ENCODE assay signal across 10 cellular contexts in genomic region chr3:183584246-183584913, GRCh38. TPM values are rescaled to one million over a fixed set of nuclear protein-coding genes. Genes with fewer than 3 reads are reported as not detected.
A peak's percentile ranks its signal among the peaks of the same experiment; 100 is the strongest.
DNase-seq lines count a peak whose midpoint lies in the region; ATAC-seq, FAIRE-seq and TF ChIP-seq lines count a peak whose summit lies in the region.
"Had no signal": no experiment of that assay in that cellular context is flagged by ENCODE, and none has a peak within 500 bp of the region (broad histone marks: within the 10 kb centered on the region; RNA-seq: fewer than 3 reads in every experiment).

No MANE protein-coding gene starts in this region.

- H4K8ac ChIP-seq in IMR-90 (ENCODE audit: low read depth in 2 of 2, low read length in 2 of 2): peak overlapping the region in 1 of 2 experiments; percentile 14; a peak in 1 of 4 replicates

- no peak overlapping the region for H3K4ac ChIP-seq in IMR-90 (ENCODE audit: low read depth, low read length)

- in situ Hi-C loops in IMR-90 (cut with MboI; ENCODE audit: low sequenced_read_pairs) (no loop called here), HepG2 (cut with HindIII; ENCODE audit: extremely low pct_ligation_motif_present, low pct_unique_long_range_greater_than_20kb) (no loop called here)

- dilution Hi-C loops in IMR-90 (cut with HindIII; ENCODE audit: low sequenced_read_pairs, unreplicated experiment): no loop called here

- no peak overlapping the region for H4K91ac ChIP-seq in IMR-90 (ENCODE audit: insufficient read depth, low read depth, low read length)

- no peak for FAIRE-seq in HepG2 (lab: Jason Lieb, UNC)

- ATAC-seq in IMR-90 (ENCODE audit: low read depth): peak; percentile 88
- ATAC-seq in HepG2: peak; percentile 74
- ATAC-seq in stimulated activated naive CD8-positive, alpha-beta T cell treated with anti-CD3 and anti-CD28 coated beads, Interleukin-15, Interleukin-2, amounts not matched to agents 100 U/mL and 50 U/mL, for 24 hours: no peak
- no peak for ATAC-seq in activated CD8-positive, alpha-beta memory T cell treated with anti-CD3 and anti-CD28 coated beads, Interleukin-2, amount 10 ng/mL, durations not matched to agents 7 days and 5 days
- ATAC-seq: foreskin keratinocyte had no signal

- no TSS peak for BruUV-seq in IMR-90 (replicated peaks; lab: Mats Ljungman, UMichigan)
- BruUV-seq in HepG2 (replicated peaks; lab: Mats Ljungman, UMichigan): no TSS peak

- H3K18ac ChIP-seq in IMR-90 (ENCODE audit: low read depth, low read length): no peak overlapping the region

- no peaks in the 10 kb centered on the region for H3K79me2 ChIP-seq in HepG2 (ENCODE audit: insufficient read depth, low read length)

- H3K4me1 ChIP-seq in IMR-90 (ENCODE audit: control insufficient read depth, insufficient read depth, low read length) (peaks cover 8% of the 10 kb centered on the region; the same call in 1 of the 2 replicates), HepG2 (ENCODE audit: insufficient read depth, low read length) (peaks cover 27% of the 10 kb centered on the region), stomach (peaks cover 7 to 35% (median 16%) of the 10 kb centered on the region in 4 donors)
- H3K4me1 ChIP-seq: foreskin keratinocyte had no signal

- peak overlapping the region in 2 of 5 experiments; percentile 23 to 57 for H3K4me3 Mint-ChIP-seq in brain
- H3K4me3 Mint-ChIP-seq in activated CD8-positive, alpha-beta memory T cell treated with anti-CD3 and anti-CD28 coated beads, Interleukin-2, amount 10 ng/mL, durations not matched to agents 7 days and 5 days: no peak overlapping the region

- 6% methylated on average over 5 of the region's 7 CpGs; no CpG with 5 or more reads in 1 of the 2 experiments for WGBS in IMR-90 (ENCODE audit: extremely low coverage in 2 of 2, insufficient read length in 1 of 2), 2 experiments
- WGBS in HepG2 (ENCODE audit: low lambda C conversion rate): 50% methylated on average over 7 of the region's 7 CpGs
- 65 to 84% (median 67%) methylated on average over 7 of the region's 7 CpGs for WGBS in stomach, 5 donors

- H3K9me3 ChIP-seq in IMR-90 (ENCODE audit: control insufficient read depth, insufficient read depth, low read length) (no peaks in the 10 kb centered on the region), HepG2 (ENCODE audit: low read length) (no peaks in the 10 kb centered on the region), stomach (no peaks in the 10 kb centered on the region)

- no peak for TF ChIP-seq RAD21 in IMR-90 (IDR thresholded peaks at IDR 0.05; ENCODE audit: low read length)
- no peak for TF ChIP-seq RAD21 in HepG2 (CRISPR knock-in tag; IDR thresholded peaks at IDR 0.05)

- intact Hi-C loops in IMR-90 (cut with micrococcal nuclease) (loop anchor here (5.0 kb wide), 1 partner anchor 117 kb away; no protein-coding TSS in a partner anchor), HepG2 (cut with micrococcal nuclease; ENCODE audit: unreplicated experiment) (no loop called here), stomach (cut with DNase I; ENCODE audit: low total_unique reads) (no loop called here)

- H3K9me3 Mint-ChIP-seq in brain: peaks cover 0 to 12% (median 0%) of the 10 kb centered on the region in 5 experiments
- no peaks in the 10 kb centered on the region for H3K9me3 Mint-ChIP-seq in activated CD8-positive, alpha-beta memory T cell treated with anti-CD3 and anti-CD28 coated beads, Interleukin-2, amount 10 ng/mL, durations not matched to agents 7 days and 5 days (ENCODE audit: low read depth)

- no peak overlapping the region for H2AK5ac ChIP-seq in IMR-90 (ENCODE audit: low read depth, low read length)

- H3K36me3 ChIP-seq in IMR-90 (ENCODE audit: control insufficient read depth, insufficient read depth, low read length) (no peaks in the 10 kb centered on the region), HepG2 (replicated peaks in 1 of 2; ENCODE audit: control insufficient read depth in 1 of 2, insufficient read depth in 2 of 2, low read length in 2 of 2) (no peaks in the 10 kb centered on the region), stomach (no peaks in the 10 kb centered on the region)

- DNase-seq in IMR-90 (peak; percentile 53), HepG2 (ENCODE audit: low spot score) (no peak), stomach (no peak), RWPE1 (ENCODE audit: low spot score) (no peak)
- DNase-seq in stimulated activated naive CD8-positive, alpha-beta T cell treated with anti-CD3 and anti-CD28 coated beads, Interleukin-15, Interleukin-2, amounts not matched to agents 100 U/mL and 50 U/mL, for 24 hours: no peak
- DNase-seq in activated CD8-positive, alpha-beta memory T cell treated with anti-CD3 and anti-CD28 coated beads for 24 hours: no peak
- DNase-seq in activated CD8-positive, alpha-beta memory T cell treated with anti-CD3 and anti-CD28 coated beads, Interleukin-2, amount 10 ng/mL, durations not matched to agents 7 days and 5 days: no peak
- DNase-seq: foreskin keratinocyte; stimulated activated CD4-positive, alpha-beta T cell treated with anti-CD3 and anti-CD28 coated beads, Interleukin-2, amount 100 ng/mL, for 24 hours had no signal

- no peak overlapping the region for H3K14ac ChIP-seq in IMR-90 (replicated peaks; ENCODE audit: low read depth, low read length)

- H3K9me1 ChIP-seq in IMR-90 (ENCODE audit: insufficient read depth, low read length): 0 out of 2 replicates have a peak, but pooled peaks cover 3% of the 10 kb centered on the region

- H3K79me1 ChIP-seq in IMR-90 (ENCODE audit: low read depth in 1 of 2, low read length in 2 of 2): no peaks in the 10 kb centered on the region

- H3K27ac ChIP-seq in IMR-90 (ENCODE audit: insufficient read depth, low read length) (peak overlapping the region; percentile 68; the same call in 1 of the 2 replicates), HepG2 (ENCODE audit: extremely low read length, insufficient read depth, low read length) (no peak overlapping the region), stomach (peak overlapping the region in 4 of 5 donors; percentile 22 to 56 (median 35)), RWPE1 (no peak overlapping the region)
- H3K27ac ChIP-seq: foreskin keratinocyte had no signal

- peak overlapping the region; percentile 51 for H2AK9ac ChIP-seq in IMR-90 (replicated peaks; ENCODE audit: low read depth, low read length, poor library complexity)

- H3K36me3 Mint-ChIP-seq in brain: no peaks in the 10 kb centered on the region
- H3K36me3 Mint-ChIP-seq in activated CD8-positive, alpha-beta memory T cell treated with anti-CD3 and anti-CD28 coated beads, Interleukin-2, amount 10 ng/mL, durations not matched to agents 7 days and 5 days: no peaks in the 10 kb centered on the region

- peaks cover 14% of the 10 kb centered on the region for H3K27me3 ChIP-seq in IMR-90 (ENCODE audit: control insufficient read depth, insufficient read depth, low read length)
- H3K27me3 ChIP-seq in HepG2 (ENCODE audit: control insufficient read depth in 1 of 2, insufficient read depth in 2 of 2, low read length in 2 of 2): no peaks in the 10 kb centered on the region
- no peaks in the 10 kb centered on the region for H3K27me3 ChIP-seq in stomach
- H3K27me3 ChIP-seq: foreskin keratinocyte had no signal

- no peak overlapping the region for H2BK20ac ChIP-seq in IMR-90 (ENCODE audit: low read depth, low read length)

- H2AFZ ChIP-seq in IMR-90 (replicated peaks; ENCODE audit: low read length, poor library complexity): peak overlapping the region; percentile 65
- no peak overlapping the region for H2AFZ ChIP-seq in HepG2 (ENCODE audit: low read length)

- no peak for TF ChIP-seq EP300 in HepG2 (IDR thresholded peaks at IDR 0.05; ENCODE audit: low read depth in 2 of 2, low read length in 2 of 2)
- no peak for TF ChIP-seq EP300 in HepG2 (CRISPR knock-in tag; IDR thresholded peaks at IDR 0.05; ENCODE audit: borderline replicate concordance)
- TF ChIP-seq EP300 in stomach (IDR thresholded peaks at IDR 0.05): no peak

- CTCF ChIA-PET in IMR-90 (lab: Yijun Ruan, JAX): interaction anchor here (1.1 kb wide), 1 partner anchor 82 kb away, joined by 3 read pairs; no protein-coding TSS in a partner anchor
- CTCF ChIA-PET in HepG2 (lab: Yijun Ruan, JAX; ENCODE audit: low intra/inter-chr PET ratio, low total read pairs): no interaction called here
- CTCF ChIA-PET in activated CD8-positive, alpha-beta memory T cell treated with anti-CD3 and anti-CD28 coated beads, Interleukin-2, amount 10 ng/mL, durations not matched to agents 7 days and 5 days (lab: Charles Lee): interaction anchor here (0.8 to 1.8 kb wide), 3 partner anchors 8 to 43 kb away, joined by 3 to 6 read pairs (median 4); no protein-coding TSS in a partner anchor
- CTCF ChIA-PET in RWPE1 (lab: Yijun Ruan, JAX): interaction anchor here (0.7 kb wide), 1 partner anchor 1279 kb away, joined by 4 read pairs; no protein-coding TSS in a partner anchor

- peak overlapping the region; percentile 25 for H2BK5ac ChIP-seq in IMR-90 (ENCODE audit: low read depth, low read length, poor library complexity, severe bottlenecking)

- no peak overlapping the region for H2BK15ac ChIP-seq in IMR-90 (ENCODE audit: low read depth, low read length)

- H3K9ac ChIP-seq in IMR-90 (ENCODE audit: low read depth, low read length): no peak overlapping the region
- no peak overlapping the region for H3K9ac ChIP-seq in HepG2 (ENCODE audit: insufficient read depth, low read depth, low read length)

- TF ChIP-seq POLR2A in IMR-90 (IDR thresholded peaks at IDR 0.05; ENCODE audit: low read depth, low read length): no peak
- TF ChIP-seq POLR2A in HepG2 (IDR thresholded peaks at IDR 0.05; ENCODE audit: insufficient read depth in 1 of 2, low read depth in 2 of 2, low read length in 2 of 2): no peak
- TF ChIP-seq POLR2A in stomach (IDR thresholded peaks at IDR 0.05): no peak

- H4K20me1 ChIP-seq in IMR-90 (ENCODE audit: insufficient read depth, low read length): no peaks in the 10 kb centered on the region
- no peaks in the 10 kb centered on the region for H4K20me1 ChIP-seq in HepG2 (ENCODE audit: insufficient read depth, low read length)

- POLR2A ChIA-PET in IMR-90 (lab: Charles Lee; ENCODE audit: unreplicated experiment) (no interaction called here), HepG2 (lab: Yijun Ruan, JAX) (no interaction called here), RWPE1 (lab: Yijun Ruan, JAX; ENCODE audit: low non-redundant PET) (no interaction called here)

- H3K4me3 ChIP-seq in IMR-90 (ENCODE audit: insufficient read depth, low read depth, low read length) (no peak overlapping the region), HepG2 (replicated peaks in 1 of 3; ENCODE audit: insufficient read depth in 1 of 3, low read depth in 2 of 3, low read length in 3 of 3) (no peak overlapping the region; a peak in 1 of 6 replicates), stomach (no peak overlapping the region)

- peaks cover 5% of the 10 kb centered on the region for H3K27me3 Mint-ChIP-seq in brain
- peaks cover 4% of the 10 kb centered on the region for H3K27me3 Mint-ChIP-seq in activated CD8-positive, alpha-beta memory T cell treated with anti-CD3 and anti-CD28 coated beads, Interleukin-2, amount 10 ng/mL, durations not matched to agents 7 days and 5 days

- H3K4me2 ChIP-seq in IMR-90 (ENCODE audit: low read depth, low read length) (no peak overlapping the region), HepG2 (ENCODE audit: low read depth, low read length) (peak overlapping the region; percentile 46; the same call in 1 of the 2 replicates)

- H4K5ac ChIP-seq in IMR-90 (ENCODE audit: low read depth, low read length): no peak overlapping the region

- H2BK120ac ChIP-seq in IMR-90 (ENCODE audit: low read depth, low read length): no peak overlapping the region

- no peak for TF ChIP-seq CTCF in IMR-90 (conservative IDR thresholded peaks at IDR 0.05; ENCODE audit: low read depth, low read length)
- TF ChIP-seq CTCF in brain (conservative IDR thresholded peaks at IDR 0.05): no peak
- no peak for TF ChIP-seq CTCF in HepG2 (CRISPR knock-in tag; IDR thresholded peaks at IDR 0.05)
- TF ChIP-seq CTCF in stomach (IDR thresholded peaks at IDR 0.05): no peak
- no peak for TF ChIP-seq CTCF in RWPE1 (conservative IDR thresholded peaks at IDR 0.05; ENCODE audit: low read depth)

- no peak overlapping the region for H3K56ac ChIP-seq in IMR-90 (ENCODE audit: extremely low read depth, insufficient read depth, low read length)

- H3K23ac ChIP-seq in IMR-90 (ENCODE audit: low read depth, low read length): 0 out of 2 replicates have a peak overlapping the region, but pooled peaks have one; percentile 42

- H3K4me1 Mint-ChIP-seq in brain: peaks cover 39% of the 10 kb centered on the region
- peaks cover 18% of the 10 kb centered on the region for H3K4me1 Mint-ChIP-seq in activated CD8-positive, alpha-beta memory T cell treated with anti-CD3 and anti-CD28 coated beads, Interleukin-2, amount 10 ng/mL, durations not matched to agents 7 days and 5 days

- H3K27ac Mint-ChIP-seq in brain: peak overlapping the region in 4 of 5 experiments; percentile 52 to 91 (median 84)
- no peak overlapping the region for H3K27ac Mint-ChIP-seq in activated CD8-positive, alpha-beta memory T cell treated with anti-CD3 and anti-CD28 coated beads, Interleukin-2, amount 10 ng/mL, durations not matched to agents 7 days and 5 days

RNA-seq across cellular contexts. Expression of gene KLHL6, which starts 28.9 kb away (rescaled TPM):
- total RNA-seq in IMR-90 (2012; rRNA removed) (not detected in 2 replicates), HepG2 (2016; rRNA removed; fragmentation: Illumina TruSeq; extraction: Trizol) (not detected in 2 replicates), stomach (1 to 10 TPM in 3 of 5 donors, under 1 TPM in 2; 0.58 to 5.7 (median 3.5) TPM)
- polyA plus RNA-seq in IMR-90 (2012; rRNA removed) (not detected in 2 replicates), brain (ENCODE audit: insufficient read depth, low read depth, low replicate concordance) (0.15 TPM), HepG2 (2011; rRNA removed) (not detected in 2 replicates), stomach (1 to 10 TPM in 2 of 3 donors, under 1 TPM in 1; 0.76 to 1.8 (median 1.2) TPM)
- polyA plus RNA-seq in IMR-90 (2012; cell fraction: cytosol; rRNA removed): not detected in 2 replicates
- not detected in 2 replicates for polyA plus RNA-seq in IMR-90 (2012; cell fraction: nucleus; rRNA removed; ENCODE audit: low replicate concordance)
- total RNA-seq in HepG2 (2016; cell fraction: cytosol; rRNA removed; fragmentation: Illumina TruSeq; extraction: Trizol; ENCODE audit: low read depth): not detected in 2 replicates
- total RNA-seq in HepG2 (2016; cell fraction: insoluble cytoplasmic fraction; rRNA removed; fragmentation: Illumina TruSeq; extraction: Trizol): not detected in 2 replicates
- not detected in 2 replicates for total RNA-seq in HepG2 (2016; cell fraction: membrane; rRNA removed; fragmentation: Illumina TruSeq; extraction: Trizol)
- not detected in 2 replicates for total RNA-seq in HepG2 (2016; cell fraction: nucleus; rRNA removed; fragmentation: Illumina TruSeq; extraction: Trizol)
- polyA plus RNA-seq in HepG2 (2011; cell fraction: cytosol; rRNA removed): 0.03 TPM in 1 of 2 replicates, not detected in the other
- 0.05 TPM in 1 of 2 replicates, not detected in the other for polyA plus RNA-seq in HepG2 (2011; cell fraction: nucleus; rRNA removed)
- polyA plus RNA-seq in HepG2 (2012): 0.04 and 0.07 TPM in 2 replicates
- polyA plus RNA-seq in HepG2 (2016; cell fraction: cytosol; fragmentation: Illumina TruSeq; extraction: Trizol; ENCODE audit: low read depth): not detected in 2 replicates
- not detected in 2 replicates for polyA plus RNA-seq in HepG2 (2016; cell fraction: insoluble cytoplasmic fraction; fragmentation: Illumina TruSeq; extraction: Trizol; ENCODE audit: low read depth)
- polyA plus RNA-seq in HepG2 (2016; cell fraction: membrane; fragmentation: Illumina TruSeq; extraction: Trizol; ENCODE audit: low read depth): not detected in 2 replicates
- polyA plus RNA-seq in HepG2 (2016; cell fraction: nucleus; fragmentation: Illumina TruSeq; extraction: Trizol; ENCODE audit: insufficient read depth, low read depth): not detected in 2 replicates
- polyA minus RNA-seq in HepG2 (2011; rRNA and poly(A)+ RNA removed; ENCODE audit: low replicate concordance): 0.33 TPM in 1 of 2 replicates, not detected in the other
- not detected in 2 replicates for polyA minus RNA-seq in HepG2 (2011; cell fraction: cytosol; rRNA and poly(A)+ RNA removed)
- not detected in 2 replicates for polyA minus RNA-seq in HepG2 (2011; cell fraction: nucleus; rRNA and poly(A)+ RNA removed)
- 10 to 100 TPM; 30.9 to 31.5 TPM for total RNA-seq in activated CD8-positive, alpha-beta memory T cell treated with anti-CD3 and anti-CD28 coated beads, Interleukin-2, amount 10 ng/mL, durations not matched to agents 7 days and 5 days

RNA-seq across cellular contexts. Expression of gene KLHL24, which starts 51.0 kb away (rescaled TPM):
- total RNA-seq in IMR-90 (2012; rRNA removed) (25.6 and 28.3 TPM in 2 replicates), HepG2 (2016; rRNA removed; fragmentation: Illumina TruSeq; extraction: Trizol) (6.9 and 9.7 TPM in 2 replicates), stomach (100 to 1,000 TPM in 1 of 5 donors, 10 to 100 TPM in 4; 25.5 to 186 (median 49.1) TPM)
- polyA plus RNA-seq in IMR-90 (2012; rRNA removed) (3.3 and 5.7 TPM in 2 replicates), brain (ENCODE audit: insufficient read depth, low read depth, low replicate concordance) (16.8 TPM), HepG2 (2011; rRNA removed) (10.6 and 15.7 TPM in 2 replicates), stomach (10 to 100 TPM in 1 of 3 donors, 1 to 10 TPM in 2; 5.2 to 11.8 (median 8.0) TPM)
- polyA plus RNA-seq in IMR-90 (2012; cell fraction: cytosol; rRNA removed): 3.6 and 7.5 TPM in 2 replicates
- 2.7 and 15.2 TPM in 2 replicates for polyA plus RNA-seq in IMR-90 (2012; cell fraction: nucleus; rRNA removed; ENCODE audit: low replicate concordance)
- total RNA-seq in HepG2 (2016; cell fraction: cytosol; rRNA removed; fragmentation: Illumina TruSeq; extraction: Trizol; ENCODE audit: low read depth): 11.6 and 15.1 TPM in 2 replicates
- total RNA-seq in HepG2 (2016; cell fraction: insoluble cytoplasmic fraction; rRNA removed; fragmentation: Illumina TruSeq; extraction: Trizol): 8.5 and 8.6 TPM in 2 replicates
- total RNA-seq in HepG2 (2016; cell fraction: membrane; rRNA removed; fragmentation: Illumina TruSeq; extraction: Trizol): 9.2 and 10.3 TPM in 2 replicates
- total RNA-seq in HepG2 (2016; cell fraction: nucleus; rRNA removed; fragmentation: Illumina TruSeq; extraction: Trizol): 5.4 and 6.2 TPM in 2 replicates
- polyA plus RNA-seq in HepG2 (2011; cell fraction: cytosol; rRNA removed): 8.3 and 9.8 TPM in 2 replicates
- polyA plus RNA-seq in HepG2 (2011; cell fraction: nucleus; rRNA removed): 9.9 and 12.1 TPM in 2 replicates
- 13.0 and 13.1 TPM in 2 replicates for polyA plus RNA-seq in HepG2 (2012)
- 0.10 and 0.40 TPM in 2 replicates for polyA plus RNA-seq in HepG2 (2016; cell fraction: cytosol; fragmentation: Illumina TruSeq; extraction: Trizol; ENCODE audit: low read depth)
- 2.8 and 3.4 TPM in 2 replicates for polyA plus RNA-seq in HepG2 (2016; cell fraction: insoluble cytoplasmic fraction; fragmentation: Illumina TruSeq; extraction: Trizol; ENCODE audit: low read depth)
- polyA plus RNA-seq in HepG2 (2016; cell fraction: membrane; fragmentation: Illumina TruSeq; extraction: Trizol; ENCODE audit: low read depth): 0.24 and 0.30 TPM in 2 replicates
- 3.4 and 3.9 TPM in 2 replicates for polyA plus RNA-seq in HepG2 (2016; cell fraction: nucleus; fragmentation: Illumina TruSeq; extraction: Trizol; ENCODE audit: insufficient read depth, low read depth)
- polyA minus RNA-seq in HepG2 (2011; rRNA and poly(A)+ RNA removed; ENCODE audit: low replicate concordance): 23.4 and 23.9 TPM in 2 replicates
- 43.8 and 44.7 TPM in 2 replicates for polyA minus RNA-seq in HepG2 (2011; cell fraction: cytosol; rRNA and poly(A)+ RNA removed)
- 41.3 and 48.2 TPM in 2 replicates for polyA minus RNA-seq in HepG2 (2011; cell fraction: nucleus; rRNA and poly(A)+ RNA removed)
- 10 to 100 TPM; 14.4 to 16.9 TPM for total RNA-seq in activated CD8-positive, alpha-beta memory T cell treated with anti-CD3 and anti-CD28 coated beads, Interleukin-2, amount 10 ng/mL, durations not matched to agents 7 days and 5 days

Comparison
In these comparisons a context has a peak if more than half of its experiments do, and no peak if none do; other contexts are left out.
1. ATAC-seq: peak in IMR-90 (single experiment) and HepG2 (single experiment); none in stimulated activated naive CD8-positive, alpha-beta T cell treated with anti-CD3 and anti-CD28 coated beads, Interleukin-15, Interleukin-2, amounts not matched to agents 100 U/mL and 50 U/mL, for 24 hours (single experiment) and activated CD8-positive, alpha-beta memory T cell treated with anti-CD3 and anti-CD28 coated beads, Interleukin-2, amount 10 ng/mL, durations not matched to agents 7 days and 5 days (single experiment).
2. H3K27ac ChIP-seq: peak in IMR-90 (single experiment) and stomach (4 of 5); none in HepG2 (single experiment) and RWPE1 (single experiment).
3. RNA of gene KLHL6, which starts 28.9 kb away (total RNA-seq): 30.9 to 31.5 TPM in activated CD8-positive, alpha-beta memory T cell treated with anti-CD3 and anti-CD28 coated beads, Interleukin-2, amount 10 ng/mL, durations not matched to agents 7 days and 5 days; 0.58 to 5.7 TPM in stomach, not detected in IMR-90 and not detected in HepG2; every median in the first group is over 4 times any median in the second.